In the genomic region with DNA sequence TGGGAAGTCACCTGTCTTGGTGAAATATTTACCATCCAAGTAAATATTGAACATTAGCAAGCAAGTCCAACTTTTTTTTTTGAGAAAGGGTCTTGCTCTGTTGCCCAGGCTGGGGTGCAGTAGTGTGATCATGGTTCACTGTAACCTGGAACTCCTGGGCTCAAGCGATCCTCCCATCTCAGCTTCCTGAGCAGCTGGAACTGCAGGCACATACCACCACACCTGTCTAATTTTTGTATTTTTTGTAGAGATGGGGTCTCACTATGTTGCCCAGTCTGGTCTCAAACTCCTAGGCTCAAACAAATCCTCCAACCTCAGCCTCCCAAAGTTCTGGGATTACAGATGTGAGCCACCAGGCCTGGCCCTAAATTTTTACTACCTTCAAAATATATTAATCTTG, we compare ENCODE assay signal across 5 cellular contexts.
A peak's percentile ranks its signal among the peaks of the same experiment; 100 is the strongest.
TF ChIP-seq lines count a peak whose summit lies in the region.

No MANE protein-coding gene starts in this region.

TF ChIP-seq in HEK293, 187 proteins besides CTCF, POLR2A, EP300 and RAD21:
- TF ChIP-seq ZNF121 (tag by site-specific recombination; IDR thresholded peaks at IDR 0.05) = peak; percentile 98

TF ChIP-seq in WTC11, 78 proteins besides CTCF, POLR2A, EP300 and RAD21:
- TF ChIP-seq ZNF121 (CRISPR knock-in tag; IDR thresholded peaks at IDR 0.05) = peak; percentile 71; the same call in 1 of the 2 replicates

TF ChIP-seq in K562, 482 proteins besides CTCF, POLR2A, EP300 and RAD21:
- TF ChIP-seq ZNF121 (CRISPR knock-in tag; conservative IDR thresholded peaks at IDR 0.05) = peak; percentile 49
TF ChIP-seq in K562: peak in this region for 1; not testable (repeated sequence) for 481.

TF ChIP-seq in H1, 55 proteins besides CTCF, POLR2A, EP300 and RAD21:
- 0 out of 2 replicates have a peak, but pooled peaks have one; percentile 47 for TF ChIP-seq KDM1A (IDR thresholded peaks at IDR 0.05; ENCODE audit: borderline replicate concordance, low read length)
TF ChIP-seq in H1: peak in this region for 1; not testable (repeated sequence) for 54.

TF ChIP-seq in HepG2, 621 proteins besides CTCF, POLR2A, EP300 and RAD21:
- 0 out of 2 replicates have a peak, but pooled peaks have one; percentile 10 for TF ChIP-seq ZNF121 (CRISPR knock-in tag; IDR thresholded peaks at IDR 0.05)
